8 cellular contexts compared by ENCODE assay signal in the genomic region with DNA sequence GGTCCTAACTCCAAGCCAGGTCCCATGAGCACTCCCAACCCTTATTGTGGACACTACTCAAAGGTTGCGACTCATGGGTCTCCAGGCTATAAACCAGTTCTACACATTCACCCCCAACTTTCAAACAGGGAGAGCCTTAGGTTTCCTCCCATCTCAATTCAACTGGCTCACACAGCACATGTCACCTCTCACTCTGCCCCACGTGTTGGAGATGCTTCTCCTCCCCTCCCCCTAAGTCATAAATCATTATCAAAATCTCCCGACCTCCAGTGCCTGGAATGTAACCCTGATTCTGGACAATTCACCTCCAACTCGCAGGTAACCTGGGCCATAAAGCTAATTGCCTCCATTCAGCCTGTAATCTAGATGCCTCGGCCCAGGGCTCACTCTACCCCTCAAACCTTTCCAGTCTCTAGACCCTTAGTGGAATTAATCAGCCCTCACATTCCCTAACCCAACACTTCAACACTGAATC. TPM values are rescaled to one million over a fixed set of nuclear protein-coding genes. Genes with fewer than 3 reads are reported as not detected.
DNase-seq lines count a peak whose midpoint lies in the region; ATAC-seq and TF ChIP-seq lines count a peak whose summit lies in the region.

No MANE protein-coding gene starts in this region.

- no peaks in the 10 kb centered on the region for H3K9me2 ChIP-seq in Karpas-422 (replicated peaks; ENCODE audit: insufficient read depth, low read length)

- no peaks in the 10 kb centered on the region for H3F3A ChIP-seq in smooth muscle cell (ENCODE audit: low read depth)

- H3K36me3 ChIP-seq in Karpas-422 (ENCODE audit: insufficient read depth, low read length) (peaks cover 22% of the 10 kb centered on the region), iPS DF 6.9 (ENCODE audit: control insufficient read depth, insufficient read depth, low read length) (no peaks in the 10 kb centered on the region), smooth muscle cell (ENCODE audit: low read depth) (no peaks in the 10 kb centered on the region)

- H3K4me2 ChIP-seq in Karpas-422 (ENCODE audit: low read depth, low read length, poor library complexity, severe bottlenecking) (peak overlapping the region; percentile 83), smooth muscle cell (peak overlapping the region; percentile 99)

- no peak for TF ChIP-seq CTCF in smooth muscle cell (IDR thresholded peaks at IDR 0.05; ENCODE audit: borderline replicate concordance, insufficient read depth, poor library complexity, severe bottlenecking)

- H3K4me3 ChIP-seq in Karpas-422 (ENCODE audit: low read length) (peak overlapping the region; percentile 93), iPS DF 6.9 (ENCODE audit: low read length) (peak overlapping the region; percentile 53; the same call in 1 of the 2 replicates), smooth muscle cell (peak overlapping the region; percentile 94)

- peaks cover 28 to 52% of the 10 kb centered on the region in 2 donors for H3K36me3 Mint-ChIP-seq in activated naive CD4-positive, alpha-beta T cell treated with anti-CD3 and anti-CD28 coated beads, Interleukin-2, amount 50 U/mL, for 72 hours

- no peaks in the 10 kb centered on the region for H3K9me3 ChIP-seq in Karpas-422 (ENCODE audit: low read length)
- H3K9me3 ChIP-seq in iPS DF 6.9 (ENCODE audit: control insufficient read depth, insufficient read depth, low read length), result no peaks in the 10 kb centered on the region
- H3K9me3 ChIP-seq in smooth muscle cell (replicated peaks; ENCODE audit: low read depth), result no peaks in the 10 kb centered on the region

- ATAC-seq in activated naive CD4-positive, alpha-beta T cell treated with anti-CD3 and anti-CD28 coated beads, Interleukin-2, amount 50 U/mL, for 72 hours, result peak; percentile 2 to 5
- no peak for ATAC-seq in HG02571 (IDR thresholded peaks at IDR 0.05; ENCODE audit: unreplicated experiment)

- H4K20me1 ChIP-seq in Karpas-422 (ENCODE audit: insufficient read depth, low read depth, low read length) (peaks cover 13% of the 10 kb centered on the region), smooth muscle cell (ENCODE audit: low read depth) (peaks cover 45% of the 10 kb centered on the region)

- DNase-seq in EH (ENCODE audit: low read depth) (peak; percentile 43), Karpas-422 (peak; percentile 77), iPS DF 6.9 (ENCODE audit: low read depth, low spot score) (no peak), smooth muscle cell (lab: John Stamatoyannopoulos, UW; ENCODE audit: unreplicated experiment) (no peak), NCI-H1105 treated with DMSO at 0.1 percent for 48 hours (lab: John Stamatoyannopoulos, UW) (no peak)
- DNase-seq in activated naive CD4-positive, alpha-beta T cell treated with anti-CD3 and anti-CD28 coated beads, Interleukin-2, amount 50 U/mL, for 72 hours (ENCODE audit: low spot score in 2 of 2), result peak in 1 of 2 donors; percentile 5
- DNase-seq in activated effector memory CD4-positive, alpha-beta T cell treated with anti-CD3 and anti-CD28 coated beads, Interleukin-2, amount 50 U/mL, for 16 hours, result no peak

- peaks cover 0 to 5% of the 10 kb centered on the region in 2 donors for H3K9me3 Mint-ChIP-seq in activated naive CD4-positive, alpha-beta T cell treated with anti-CD3 and anti-CD28 coated beads, Interleukin-2, amount 50 U/mL, for 72 hours

- H3K27me3 ChIP-seq in Karpas-422 (ENCODE audit: low read length) (no peaks in the 10 kb centered on the region), iPS DF 6.9 (ENCODE audit: control insufficient read depth, insufficient read depth, low read length) (no peaks in the 10 kb centered on the region), smooth muscle cell (ENCODE audit: low read depth) (no peaks in the 10 kb centered on the region)

- H3K79me2 ChIP-seq in Karpas-422 (ENCODE audit: low read length), result peaks cover 56% of the 10 kb centered on the region
- H3K79me2 ChIP-seq in smooth muscle cell (ENCODE audit: low read depth), result peaks cover 55% of the 10 kb centered on the region

- H3K27ac Mint-ChIP-seq in activated naive CD4-positive, alpha-beta T cell treated with anti-CD3 and anti-CD28 coated beads, Interleukin-2, amount 50 U/mL, for 72 hours, result peak overlapping the region; percentile 94 to 97

- H3K9ac ChIP-seq in Karpas-422 (ENCODE audit: low read length), result peak overlapping the region; percentile 97
- H3K9ac ChIP-seq in smooth muscle cell (ENCODE audit: low read depth), result peak overlapping the region; percentile 94

- peak overlapping the region; percentile 70 for H3K27ac ChIP-seq in Karpas-422 (ENCODE audit: low read length)
- H3K27ac ChIP-seq in iPS DF 6.9 (ENCODE audit: low read length), result no peak overlapping the region
- H3K27ac ChIP-seq in smooth muscle cell (ENCODE audit: low read depth), result peak overlapping the region; percentile 73

- H2AFZ ChIP-seq in Karpas-422 (ENCODE audit: low read length) (no peak overlapping the region), smooth muscle cell (ENCODE audit: low read depth) (peak overlapping the region; percentile 78)

- H3K4me1 ChIP-seq in Karpas-422 (ENCODE audit: low read length) (peaks cover 45% of the 10 kb centered on the region), iPS DF 6.9 (ENCODE audit: control insufficient read depth, insufficient read depth, low read length) (no peaks in the 10 kb centered on the region), smooth muscle cell (ENCODE audit: low read depth) (peaks cover 14% of the 10 kb centered on the region)

- WGBS in iPS DF 6.9 (ENCODE audit: insufficient coverage, insufficient read length), result no CpG with 5 or more reads among the region's 5 CpGs
- 9% methylated on average over 5 of the region's 5 CpGs for WGBS in smooth muscle cell (ENCODE audit: low lambda C conversion rate)

RNA-seq across cellular contexts. Expression of a gene that starts 0.6 kb away (rescaled TPM):
- 145 and 287 TPM in 2 replicates for total RNA-seq in Karpas-422 (2014; rRNA removed; shearing (Covaris generic); ENCODE audit: low replicate concordance)
- total RNA-seq in activated naive CD4-positive, alpha-beta T cell treated with anti-CD3 and anti-CD28 coated beads, Interleukin-2, amount 50 U/mL, for 72 hours, result 100 to 1,000 TPM; 257 to 425 TPM
- 89.8 and 132 TPM in 2 replicates for total RNA-seq in smooth muscle cell
- 121 and 142 TPM in 2 replicates for polyA plus RNA-seq in smooth muscle cell

RNA-seq across cellular contexts. Expression of a gene that starts 44.9 kb away (rescaled TPM):
- 0.30 and 1.8 TPM in 2 replicates for total RNA-seq in Karpas-422 (2014; rRNA removed; shearing (Covaris generic); ENCODE audit: low replicate concordance)
- 1 to 10 TPM; 1.2 to 2.1 TPM for total RNA-seq in activated naive CD4-positive, alpha-beta T cell treated with anti-CD3 and anti-CD28 coated beads, Interleukin-2, amount 50 U/mL, for 72 hours
- total RNA-seq in smooth muscle cell, result 7.9 and 16.3 TPM in 2 replicates
- 21.5 and 33.5 TPM in 2 replicates for polyA plus RNA-seq in smooth muscle cell

Comparison
In these comparisons a context has a peak if more than half of its experiments do, and no peak if none do; other contexts are left out.
1. DNase-seq: peak in EH (single experiment) and Karpas-422 (single experiment); none in iPS DF 6.9 (single experiment), smooth muscle cell (single experiment), activated effector memory CD4-positive, alpha-beta T cell treated with anti-CD3 and anti-CD28 coated beads, Interleukin-2, amount 50 U/mL, for 16 hours (single experiment) and NCI-H1105 treated with DMSO at 0.1 percent for 48 hours (single experiment).
2. Peak in every context shown above with its lines, with median percentiles within 50 percentile points of each other: H3K4me3 ChIP-seq.